1 cellular context compared by ENCODE assay signal in the genomic region with DNA sequence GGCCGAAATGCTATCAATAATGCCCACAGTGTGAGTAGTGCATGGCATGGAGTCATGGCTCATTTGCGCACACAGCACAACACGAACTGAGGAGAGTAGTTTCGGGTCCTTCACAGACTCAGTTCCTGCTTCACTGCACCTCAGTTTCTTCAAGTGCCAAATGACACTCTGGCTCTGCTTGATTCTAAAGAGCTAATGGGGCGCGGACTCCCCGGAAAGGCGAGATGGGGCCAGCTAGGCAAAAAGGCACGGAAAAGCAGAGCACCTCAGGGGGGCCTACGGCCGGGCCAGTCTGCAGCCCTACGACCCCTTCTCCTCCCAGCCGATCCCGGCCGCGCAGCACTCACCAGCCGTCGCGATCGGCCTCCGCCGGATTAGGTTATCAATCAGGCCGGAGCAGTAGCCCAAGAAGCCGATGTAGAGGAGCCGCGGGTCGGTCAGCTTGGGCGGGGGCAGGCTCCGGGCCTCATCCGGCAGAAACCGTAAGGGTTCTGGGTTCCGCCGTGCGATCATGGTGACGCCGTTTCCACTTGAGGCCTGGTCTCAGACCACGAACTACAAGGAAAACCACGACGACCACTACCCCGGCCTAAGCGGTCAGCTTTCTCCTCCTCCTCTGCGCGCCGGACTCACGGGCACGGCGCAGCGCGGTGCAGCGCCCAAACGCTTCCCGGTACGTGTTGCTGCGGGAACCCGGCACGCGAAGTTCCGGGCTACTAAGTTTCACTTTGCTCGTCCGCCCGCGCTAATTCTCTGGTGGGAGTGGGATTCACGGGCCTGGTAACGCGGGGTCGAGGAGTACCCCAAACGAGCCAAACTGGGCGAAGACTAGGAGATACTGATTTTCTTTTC.
A peak's percentile ranks its signal among the peaks of the same experiment; 100 is the strongest.
TF ChIP-seq lines count a peak whose summit lies in the region.

A gene (minus strand): TSS at position 631 of the 852 bp plus-strand sequence. CDS start 118 bp downstream, at position 513.

TF ChIP-seq in HepG2, 621 proteins besides CTCF, POLR2A, EP300 and RAD21 (continued from another document and continues in another):
- TF ChIP-seq, protein P1, sequence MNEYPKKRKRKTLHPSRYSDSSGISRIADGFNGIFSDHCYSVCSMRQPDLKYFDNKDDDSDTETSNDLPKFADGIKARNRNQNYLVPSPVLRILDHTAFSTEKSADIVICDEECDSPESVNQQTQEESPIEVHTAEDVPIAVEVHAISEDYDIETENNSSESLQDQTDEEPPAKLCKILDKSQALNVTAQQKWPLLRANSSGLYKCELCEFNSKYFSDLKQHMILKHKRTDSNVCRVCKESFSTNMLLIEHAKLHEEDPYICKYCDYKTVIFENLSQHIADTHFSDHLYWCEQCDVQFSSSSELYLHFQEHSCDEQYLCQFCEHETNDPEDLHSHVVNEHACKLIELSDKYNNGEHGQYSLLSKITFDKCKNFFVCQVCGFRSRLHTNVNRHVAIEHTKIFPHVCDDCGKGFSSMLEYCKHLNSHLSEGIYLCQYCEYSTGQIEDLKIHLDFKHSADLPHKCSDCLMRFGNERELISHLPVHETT (CRISPR knock-in tag; conservative IDR thresholded peaks at IDR 0.05), result peak; percentile 76; the same call in 1 of the 2 replicates
- TF ChIP-seq TCF7L2 (IDR thresholded peaks at IDR 0.05; ENCODE audit: low read depth, low read length) (no peak), ZNF326 (CRISPR knock-in tag; IDR thresholded peaks at IDR 0.05; ENCODE audit: borderline replicate concordance) (no peak), XRCC5 (optimal IDR thresholded peaks at IDR 0.05; ENCODE audit: low read length) (peak; percentile 96), RFXANK (CRISPR knock-in tag; IDR thresholded peaks at IDR 0.05) (no peak), NR1H2 (CRISPR knock-in tag; IDR thresholded peaks at IDR 0.05; ENCODE audit: borderline replicate concordance, low read depth) (no peak), ZNF224 (CRISPR knock-in tag; IDR thresholded peaks at IDR 0.05) (peak; percentile 88; the same call in 1 of the 2 replicates), ZNF136 (CRISPR knock-in tag; IDR thresholded peaks at IDR 0.05; ENCODE audit: low read depth) (peak; percentile 66; the same call in 1 of the 2 replicates), MXI1 (IDR thresholded peaks at IDR 0.05; ENCODE audit: borderline replicate concordance, low read depth, low read length) (peak; percentile 57; the same call in 2 of the 3 replicates), NCOA1 (CRISPR knock-in tag; IDR thresholded peaks at IDR 0.05) (no peak), NFIB (CRISPR knock-in tag; IDR thresholded peaks at IDR 0.05; ENCODE audit: borderline replicate concordance) (no peak), ISX (CRISPR knock-in tag; conservative IDR thresholded peaks at IDR 0.05) (peak; percentile 78; the same call in 1 of the 2 replicates), MAFK (conservative IDR thresholded peaks at IDR 0.05 in 1 of 2, IDR thresholded peaks at IDR 0.05 in 1 of 2; ENCODE audit: low read length in 2 of 2) (no peak), MXD4 (CRISPR knock-in tag; IDR thresholded peaks at IDR 0.05) (peak; percentile 83), ZIK1 (CRISPR knock-in tag; IDR thresholded peaks at IDR 0.05; ENCODE audit: borderline replicate concordance, low read depth) (peak; percentile 73; the same call in 1 of the 2 replicates), ZFP36L1 (CRISPR knock-in tag; IDR thresholded peaks at IDR 0.05) (peak; percentile 65; the same call in 1 of the 2 replicates), SALL1 (CRISPR knock-in tag; IDR thresholded peaks at IDR 0.05) (peak; percentile 96), HNF4G (IDR thresholded peaks at IDR 0.05; ENCODE audit: borderline replicate concordance, low read depth, low read length) (peak; percentile 25; the same call in 1 of the 2 replicates), HNF4G (CRISPR knock-in tag; IDR thresholded peaks at IDR 0.05; ENCODE audit: borderline replicate concordance, low read depth) (no peak), KDM1A (CRISPR knock-in tag; IDR thresholded peaks at IDR 0.05) (peak; percentile 66; the same call in 1 of the 2 replicates), SRSF1 (optimal IDR thresholded peaks at IDR 0.05; ENCODE audit: low read depth, low read length) (peak; percentile 97), HCFC1 (IDR thresholded peaks at IDR 0.05; ENCODE audit: low read depth, low read length) (peak; percentile 61), ZMYM4 (CRISPR knock-in tag; IDR thresholded peaks at IDR 0.05) (peak; percentile 92), CREB1 (IDR thresholded peaks at IDR 0.05) (0 out of 2 replicates have a peak, but pooled peaks have one; percentile 34), CREB1 (CRISPR knock-in tag; IDR thresholded peaks at IDR 0.05) (peak; percentile 58; the same call in 1 of the 2 replicates), DR1 (CRISPR knock-in tag; IDR thresholded peaks at IDR 0.05) (peak; percentile 82)
- TF ChIP-seq, protein P2, sequence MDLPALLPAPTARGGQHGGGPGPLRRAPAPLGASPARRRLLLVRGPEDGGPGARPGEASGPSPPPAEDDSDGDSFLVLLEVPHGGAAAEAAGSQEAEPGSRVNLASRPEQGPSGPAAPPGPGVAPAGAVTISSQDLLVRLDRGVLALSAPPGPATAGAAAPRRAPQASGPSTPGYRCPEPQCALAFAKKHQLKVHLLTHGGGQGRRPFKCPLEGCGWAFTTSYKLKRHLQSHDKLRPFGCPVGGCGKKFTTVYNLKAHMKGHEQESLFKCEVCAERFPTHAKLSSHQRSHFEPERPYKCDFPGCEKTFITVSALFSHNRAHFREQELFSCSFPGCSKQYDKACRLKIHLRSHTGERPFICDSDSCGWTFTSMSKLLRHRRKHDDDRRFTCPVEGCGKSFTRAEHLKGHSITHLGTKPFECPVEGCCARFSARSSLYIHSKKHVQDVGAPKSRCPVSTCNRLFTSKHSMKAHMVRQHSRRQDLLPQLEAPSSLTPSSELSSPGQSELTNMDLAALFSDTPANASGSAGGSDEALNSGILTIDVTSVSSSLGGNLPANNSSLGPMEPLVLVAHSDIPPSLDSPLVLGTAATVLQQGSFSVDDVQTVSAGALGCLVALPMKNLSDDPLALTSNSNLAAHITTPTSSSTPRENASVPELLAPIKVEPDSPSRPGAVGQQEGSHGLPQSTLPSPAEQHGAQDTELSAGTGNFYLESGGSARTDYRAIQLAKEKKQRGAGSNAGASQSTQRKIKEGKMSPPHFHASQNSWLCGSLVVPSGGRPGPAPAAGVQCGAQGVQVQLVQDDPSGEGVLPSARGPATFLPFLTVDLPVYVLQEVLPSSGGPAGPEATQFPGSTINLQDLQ (CRISPR knock-in tag; IDR thresholded peaks at IDR 0.05), result peak; percentile 98
- TF ChIP-seq, protein P3, sequence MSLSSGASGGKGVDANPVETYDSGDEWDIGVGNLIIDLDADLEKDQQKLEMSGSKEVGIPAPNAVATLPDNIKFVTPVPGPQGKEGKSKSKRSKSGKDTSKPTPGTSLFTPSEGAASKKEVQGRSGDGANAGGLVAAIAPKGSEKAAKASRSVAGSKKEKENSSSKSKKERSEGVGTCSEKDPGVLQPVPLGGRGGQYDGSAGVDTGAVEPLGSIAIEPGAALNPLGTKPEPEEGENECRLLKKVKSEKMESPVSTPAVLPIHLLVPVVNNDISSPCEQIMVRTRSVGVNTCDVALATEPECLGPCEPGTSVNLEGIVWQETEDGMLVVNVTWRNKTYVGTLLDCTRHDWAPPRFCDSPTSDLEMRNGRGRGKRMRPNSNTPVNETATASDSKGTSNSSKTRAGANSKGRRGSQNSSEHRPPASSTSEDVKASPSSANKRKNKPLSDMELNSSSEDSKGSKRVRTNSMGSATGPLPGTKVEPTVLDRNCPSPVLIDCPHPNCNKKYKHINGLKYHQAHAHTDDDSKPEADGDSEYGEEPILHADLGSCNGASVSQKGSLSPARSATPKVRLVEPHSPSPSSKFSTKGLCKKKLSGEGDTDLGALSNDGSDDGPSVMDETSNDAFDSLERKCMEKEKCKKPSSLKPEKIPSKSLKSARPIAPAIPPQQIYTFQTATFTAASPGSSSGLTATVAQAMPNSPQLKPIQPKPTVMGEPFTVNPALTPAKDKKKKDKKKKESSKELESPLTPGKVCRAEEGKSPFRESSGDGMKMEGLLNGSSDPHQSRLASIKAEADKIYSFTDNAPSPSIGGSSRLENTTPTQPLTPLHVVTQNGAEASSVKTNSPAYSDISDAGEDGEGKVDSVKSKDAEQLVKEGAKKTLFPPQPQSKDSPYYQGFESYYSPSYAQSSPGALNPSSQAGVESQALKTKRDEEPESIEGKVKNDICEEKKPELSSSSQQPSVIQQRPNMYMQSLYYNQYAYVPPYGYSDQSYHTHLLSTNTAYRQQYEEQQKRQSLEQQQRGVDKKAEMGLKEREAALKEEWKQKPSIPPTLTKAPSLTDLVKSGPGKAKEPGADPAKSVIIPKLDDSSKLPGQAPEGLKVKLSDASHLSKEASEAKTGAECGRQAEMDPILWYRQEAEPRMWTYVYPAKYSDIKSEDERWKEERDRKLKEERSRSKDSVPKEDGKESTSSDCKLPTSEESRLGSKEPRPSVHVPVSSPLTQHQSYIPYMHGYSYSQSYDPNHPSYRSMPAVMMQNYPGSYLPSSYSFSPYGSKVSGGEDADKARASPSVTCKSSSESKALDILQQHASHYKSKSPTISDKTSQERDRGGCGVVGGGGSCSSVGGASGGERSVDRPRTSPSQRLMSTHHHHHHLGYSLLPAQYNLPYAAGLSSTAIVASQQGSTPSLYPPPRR (CRISPR knock-in tag; IDR thresholded peaks at IDR 0.05; ENCODE audit: borderline replicate concordance), result peak; percentile 87
- TF ChIP-seq, protein P4, sequence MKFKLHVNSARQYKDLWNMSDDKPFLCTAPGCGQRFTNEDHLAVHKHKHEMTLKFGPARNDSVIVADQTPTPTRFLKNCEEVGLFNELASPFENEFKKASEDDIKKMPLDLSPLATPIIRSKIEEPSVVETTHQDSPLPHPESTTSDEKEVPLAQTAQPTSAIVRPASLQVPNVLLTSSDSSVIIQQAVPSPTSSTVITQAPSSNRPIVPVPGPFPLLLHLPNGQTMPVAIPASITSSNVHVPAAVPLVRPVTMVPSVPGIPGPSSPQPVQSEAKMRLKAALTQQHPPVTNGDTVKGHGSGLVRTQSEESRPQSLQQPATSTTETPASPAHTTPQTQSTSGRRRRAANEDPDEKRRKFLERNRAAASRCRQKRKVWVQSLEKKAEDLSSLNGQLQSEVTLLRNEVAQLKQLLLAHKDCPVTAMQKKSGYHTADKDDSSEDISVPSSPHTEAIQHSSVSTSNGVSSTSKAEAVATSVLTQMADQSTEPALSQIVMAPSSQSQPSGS (CRISPR knock-in tag; IDR thresholded peaks at IDR 0.05), result peak; percentile 91
- TF ChIP-seq, protein P5, sequence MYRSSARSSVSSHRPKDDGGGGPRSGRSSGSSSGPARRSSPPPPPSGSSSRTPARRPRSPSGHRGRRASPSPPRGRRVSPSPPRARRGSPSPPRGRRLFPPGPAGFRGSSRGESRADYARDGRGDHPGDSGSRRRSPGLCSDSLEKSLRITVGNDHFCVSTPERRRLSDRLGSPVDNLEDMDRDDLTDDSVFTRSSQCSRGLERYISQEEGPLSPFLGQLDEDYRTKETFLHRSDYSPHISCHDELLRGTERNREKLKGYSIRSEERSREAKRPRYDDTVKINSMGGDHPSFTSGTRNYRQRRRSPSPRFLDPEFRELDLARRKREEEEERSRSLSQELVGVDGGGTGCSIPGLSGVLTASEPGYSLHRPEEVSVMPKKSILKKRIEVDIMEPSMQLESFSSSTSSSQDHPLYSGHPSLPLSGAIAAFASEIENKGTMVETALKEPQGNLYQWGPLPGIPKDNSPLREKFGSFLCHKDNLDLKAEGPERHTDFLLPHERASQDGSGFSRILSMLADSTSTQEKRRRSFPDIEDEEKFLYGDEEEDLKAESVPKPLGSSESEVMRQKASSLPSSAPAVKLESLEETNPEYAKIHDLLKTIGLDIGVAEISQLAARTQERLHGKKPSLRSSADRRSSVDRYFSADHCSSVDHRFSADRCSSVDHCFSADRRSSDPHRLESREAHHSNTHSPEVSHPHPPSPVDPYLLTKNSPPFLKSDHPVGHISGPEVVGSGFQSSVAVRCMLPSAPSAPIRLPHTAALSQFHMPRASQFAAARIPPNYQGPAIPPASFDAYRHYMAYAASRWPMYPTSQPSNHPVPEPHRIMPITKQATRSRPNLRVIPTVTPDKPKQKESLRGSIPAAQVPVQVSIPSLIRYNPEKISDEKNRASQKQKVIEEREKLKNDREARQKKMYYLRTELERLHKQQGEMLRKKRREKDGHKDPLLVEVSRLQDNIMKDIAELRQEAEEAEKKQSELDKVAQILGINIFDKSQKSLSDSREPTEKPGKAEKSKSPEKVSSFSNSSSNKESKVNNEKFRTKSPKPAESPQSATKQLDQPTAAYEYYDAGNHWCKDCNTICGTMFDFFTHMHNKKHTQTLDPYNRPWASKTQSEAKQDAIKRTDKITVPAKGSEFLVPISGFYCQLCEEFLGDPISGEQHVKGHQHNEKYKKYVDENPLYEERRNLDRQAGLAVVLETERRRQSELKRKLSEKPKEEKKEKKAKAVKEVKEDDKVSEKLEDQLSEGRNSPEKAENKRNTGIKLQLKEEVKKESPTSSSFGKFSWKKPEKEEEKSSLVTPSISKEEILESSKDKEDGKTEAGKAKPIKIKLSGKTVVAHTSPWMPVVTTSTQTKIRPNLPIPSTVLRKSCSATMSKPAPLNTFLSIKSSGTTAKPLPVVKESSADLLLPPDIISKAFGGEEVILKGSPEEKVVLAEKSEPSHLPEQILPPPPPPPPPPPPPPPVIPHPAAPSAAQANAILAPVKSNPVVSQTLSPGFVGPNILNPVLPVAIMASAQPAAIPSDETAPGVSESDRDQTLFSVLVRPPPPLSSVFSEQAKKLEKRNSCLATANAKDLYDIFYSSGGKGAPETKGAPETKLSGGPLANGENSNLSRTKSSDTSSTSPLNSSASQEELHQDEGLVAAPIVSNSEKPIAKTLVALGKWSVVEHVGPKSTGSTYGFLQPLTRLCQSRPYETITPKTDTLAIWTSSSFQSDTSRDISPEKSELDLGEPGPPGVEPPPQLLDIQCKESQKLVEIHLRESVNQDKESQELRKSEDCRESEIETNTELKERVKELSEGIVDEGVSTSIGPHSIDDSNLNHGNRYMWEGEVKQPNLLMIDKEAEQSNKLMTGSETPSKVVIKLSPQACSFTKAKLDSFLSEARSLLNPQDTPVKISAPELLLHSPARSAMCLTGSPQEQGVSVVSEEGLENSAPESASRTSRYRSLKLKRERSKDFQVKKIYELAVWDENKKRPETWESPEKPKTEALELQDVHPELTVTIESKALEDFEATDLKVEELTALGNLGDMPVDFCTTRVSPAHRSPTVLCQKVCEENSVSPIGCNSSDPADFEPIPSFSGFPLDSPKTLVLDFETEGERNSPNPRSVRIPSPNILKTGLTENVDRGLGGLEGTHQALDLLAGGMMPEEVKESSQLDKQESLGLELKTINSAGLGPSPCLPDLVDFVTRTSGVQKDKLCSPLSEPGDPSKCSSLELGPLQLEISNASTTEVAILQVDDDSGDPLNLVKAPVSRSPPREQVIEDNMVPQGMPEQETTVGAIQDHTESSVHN (CRISPR knock-in tag; IDR thresholded peaks at IDR 0.05), result peak; percentile 41; the same call in 1 of the 2 replicates
